Comparison of ENCODE assay signal across 2 cellular contexts in the genomic region with DNA sequence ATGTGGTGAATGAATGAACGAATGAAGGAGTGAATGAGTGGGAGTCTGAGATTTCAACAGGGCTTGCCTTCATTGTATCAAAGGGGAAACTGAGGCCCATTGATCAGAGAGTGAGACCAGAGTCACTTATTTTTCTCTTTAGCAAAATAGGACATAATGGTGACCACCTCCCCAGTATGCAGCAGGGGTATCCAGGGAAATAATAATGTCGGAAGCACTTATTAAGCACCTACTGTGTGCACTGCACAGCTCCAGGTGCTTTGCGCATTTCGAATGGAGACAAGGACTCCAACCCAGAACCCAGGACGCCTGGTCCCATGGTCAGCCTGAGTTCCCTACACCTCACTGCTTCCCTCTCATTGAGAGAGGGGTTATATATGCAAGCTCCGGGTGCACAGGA.
TF ChIP-seq lines count a peak whose summit lies in the region.

No MANE protein-coding gene starts in this region.

TF ChIP-seq in GM23338, 12 proteins besides CTCF, POLR2A, EP300 and RAD21 (continued from another document):
- TF ChIP-seq, protein P1, sequence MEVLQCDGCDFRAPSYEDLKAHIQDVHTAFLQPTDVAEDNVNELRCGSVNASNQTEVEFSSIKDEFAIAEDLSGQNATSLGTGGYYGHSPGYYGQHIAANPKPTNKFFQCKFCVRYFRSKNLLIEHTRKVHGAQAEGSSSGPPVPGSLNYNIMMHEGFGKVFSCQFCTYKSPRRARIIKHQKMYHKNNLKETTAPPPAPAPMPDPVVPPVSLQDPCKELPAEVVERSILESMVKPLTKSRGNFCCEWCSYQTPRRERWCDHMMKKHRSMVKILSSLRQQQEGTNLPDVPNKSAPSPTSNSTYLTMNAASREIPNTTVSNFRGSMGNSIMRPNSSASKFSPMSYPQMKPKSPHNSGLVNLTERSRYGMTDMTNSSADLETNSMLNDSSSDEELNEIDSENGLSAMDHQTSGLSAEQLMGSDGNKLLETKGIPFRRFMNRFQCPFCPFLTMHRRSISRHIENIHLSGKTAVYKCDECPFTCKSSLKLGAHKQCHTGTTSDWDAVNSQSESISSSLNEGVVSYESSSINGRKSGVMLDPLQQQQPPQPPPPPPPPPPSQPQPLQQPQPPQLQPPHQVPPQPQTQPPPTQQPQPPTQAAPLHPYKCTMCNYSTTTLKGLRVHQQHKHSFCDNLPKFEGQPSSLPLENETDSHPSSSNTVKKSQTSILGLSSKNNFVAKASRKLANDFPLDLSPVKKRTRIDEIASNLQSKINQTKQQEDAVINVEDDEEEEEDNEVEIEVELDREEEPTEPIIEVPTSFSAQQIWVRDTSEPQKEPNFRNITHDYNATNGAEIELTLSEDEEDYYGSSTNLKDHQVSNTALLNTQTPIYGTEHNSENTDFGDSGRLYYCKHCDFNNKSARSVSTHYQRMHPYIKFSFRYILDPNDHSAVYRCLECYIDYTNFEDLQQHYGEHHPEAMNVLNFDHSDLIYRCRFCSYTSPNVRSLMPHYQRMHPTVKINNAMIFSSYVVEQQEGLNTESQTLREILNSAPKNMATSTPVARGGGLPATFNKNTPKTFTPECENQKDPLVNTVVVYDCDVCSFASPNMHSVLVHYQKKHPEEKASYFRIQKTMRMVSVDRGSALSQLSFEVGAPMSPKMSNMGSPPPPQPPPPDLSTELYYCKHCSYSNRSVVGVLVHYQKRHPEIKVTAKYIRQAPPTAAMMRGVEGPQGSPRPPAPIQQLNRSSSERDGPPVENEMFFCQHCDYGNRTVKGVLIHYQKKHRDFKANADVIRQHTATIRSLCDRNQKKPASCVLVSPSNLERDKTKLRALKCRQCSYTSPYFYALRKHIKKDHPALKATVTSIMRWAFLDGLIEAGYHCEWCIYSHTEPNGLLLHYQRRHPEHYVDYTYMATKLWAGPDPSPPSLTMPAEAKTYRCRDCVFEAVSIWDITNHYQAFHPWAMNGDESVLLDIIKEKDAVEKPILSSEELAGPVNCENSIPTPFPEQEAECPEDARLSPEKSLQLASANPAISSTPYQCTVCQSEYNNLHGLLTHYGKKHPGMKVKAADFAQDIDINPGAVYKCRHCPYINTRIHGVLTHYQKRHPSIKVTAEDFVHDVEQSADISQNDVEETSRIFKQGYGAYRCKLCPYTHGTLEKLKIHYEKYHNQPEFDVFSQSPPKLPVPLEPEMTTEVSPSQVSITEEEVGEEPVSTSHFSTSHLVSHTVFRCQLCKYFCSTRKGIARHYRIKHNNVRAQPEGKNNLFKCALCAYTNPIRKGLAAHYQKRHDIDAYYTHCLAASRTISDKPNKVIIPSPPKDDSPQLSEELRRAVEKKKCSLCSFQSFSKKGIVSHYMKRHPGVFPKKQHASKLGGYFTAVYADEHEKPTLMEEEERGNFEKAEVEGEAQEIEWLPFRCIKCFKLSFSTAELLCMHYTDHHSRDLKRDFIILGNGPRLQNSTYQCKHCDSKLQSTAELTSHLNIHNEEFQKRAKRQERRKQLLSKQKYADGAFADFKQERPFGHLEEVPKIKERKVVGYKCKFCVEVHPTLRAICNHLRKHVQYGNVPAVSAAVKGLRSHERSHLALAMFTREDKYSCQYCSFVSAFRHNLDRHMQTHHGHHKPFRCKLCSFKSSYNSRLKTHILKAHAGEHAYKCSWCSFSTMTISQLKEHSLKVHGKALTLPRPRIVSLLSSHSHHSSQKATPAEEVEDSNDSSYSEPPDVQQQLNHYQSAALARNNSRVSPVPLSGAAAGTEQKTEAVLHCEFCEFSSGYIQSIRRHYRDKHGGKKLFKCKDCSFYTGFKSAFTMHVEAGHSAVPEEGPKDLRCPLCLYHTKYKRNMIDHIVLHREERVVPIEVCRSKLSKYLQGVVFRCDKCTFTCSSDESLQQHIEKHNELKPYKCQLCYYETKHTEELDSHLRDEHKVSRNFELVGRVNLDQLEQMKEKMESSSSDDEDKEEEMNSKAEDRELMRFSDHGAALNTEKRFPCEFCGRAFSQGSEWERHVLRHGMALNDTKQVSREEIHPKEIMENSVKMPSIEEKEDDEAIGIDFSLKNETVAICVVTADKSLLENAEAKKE (CRISPR knock-in tag; IDR thresholded peaks at IDR 0.05), result no peak
- TF ChIP-seq JUNB (IDR thresholded peaks at IDR 0.05; ENCODE audit: unreplicated experiment) (no peak), EZH2 (IDR thresholded peaks at IDR 0.05; ENCODE audit: low read depth, unreplicated experiment) (no peak), NANOG (IDR thresholded peaks at IDR 0.05; ENCODE audit: borderline replicate concordance) (no peak), ZNF114 (CRISPR knock-in tag; IDR thresholded peaks at IDR 0.05) (no peak), STAT1 (IDR thresholded peaks at IDR 0.05; ENCODE audit: unreplicated experiment) (no peak), CREB1 (CRISPR knock-in tag; IDR thresholded peaks at IDR 0.05; ENCODE audit: low read depth) (no peak), POLR2AphosphoS5 (IDR thresholded peaks at IDR 0.05; ENCODE audit: low read depth) (no peak), EZH2phosphoT487 (IDR thresholded peaks at IDR 0.05; ENCODE audit: unreplicated experiment) (no peak), ZNF331 (CRISPR knock-in tag; IDR thresholded peaks at IDR 0.05; ENCODE audit: low read depth) (no peak)
- TF ChIP-seq, protein P2, sequence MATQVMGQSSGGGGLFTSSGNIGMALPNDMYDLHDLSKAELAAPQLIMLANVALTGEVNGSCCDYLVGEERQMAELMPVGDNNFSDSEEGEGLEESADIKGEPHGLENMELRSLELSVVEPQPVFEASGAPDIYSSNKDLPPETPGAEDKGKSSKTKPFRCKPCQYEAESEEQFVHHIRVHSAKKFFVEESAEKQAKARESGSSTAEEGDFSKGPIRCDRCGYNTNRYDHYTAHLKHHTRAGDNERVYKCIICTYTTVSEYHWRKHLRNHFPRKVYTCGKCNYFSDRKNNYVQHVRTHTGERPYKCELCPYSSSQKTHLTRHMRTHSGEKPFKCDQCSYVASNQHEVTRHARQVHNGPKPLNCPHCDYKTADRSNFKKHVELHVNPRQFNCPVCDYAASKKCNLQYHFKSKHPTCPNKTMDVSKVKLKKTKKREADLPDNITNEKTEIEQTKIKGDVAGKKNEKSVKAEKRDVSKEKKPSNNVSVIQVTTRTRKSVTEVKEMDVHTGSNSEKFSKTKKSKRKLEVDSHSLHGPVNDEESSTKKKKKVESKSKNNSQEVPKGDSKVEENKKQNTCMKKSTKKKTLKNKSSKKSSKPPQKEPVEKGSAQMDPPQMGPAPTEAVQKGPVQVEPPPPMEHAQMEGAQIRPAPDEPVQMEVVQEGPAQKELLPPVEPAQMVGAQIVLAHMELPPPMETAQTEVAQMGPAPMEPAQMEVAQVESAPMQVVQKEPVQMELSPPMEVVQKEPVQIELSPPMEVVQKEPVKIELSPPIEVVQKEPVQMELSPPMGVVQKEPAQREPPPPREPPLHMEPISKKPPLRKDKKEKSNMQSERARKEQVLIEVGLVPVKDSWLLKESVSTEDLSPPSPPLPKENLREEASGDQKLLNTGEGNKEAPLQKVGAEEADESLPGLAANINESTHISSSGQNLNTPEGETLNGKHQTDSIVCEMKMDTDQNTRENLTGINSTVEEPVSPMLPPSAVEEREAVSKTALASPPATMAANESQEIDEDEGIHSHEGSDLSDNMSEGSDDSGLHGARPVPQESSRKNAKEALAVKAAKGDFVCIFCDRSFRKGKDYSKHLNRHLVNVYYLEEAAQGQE (IDR thresholded peaks at IDR 0.05; ENCODE audit: unreplicated experiment), result no peak

TF ChIP-seq in WTC11, 78 proteins besides CTCF, POLR2A, EP300 and RAD21 (continued from another document):
- TF ChIP-seq GTF2I (CRISPR knock-in tag; conservative IDR thresholded peaks at IDR 0.05) (no peak), OVOL2 (CRISPR knock-in tag; IDR thresholded peaks at IDR 0.05; ENCODE audit: borderline replicate concordance) (no peak), ELF4 (CRISPR knock-in tag; IDR thresholded peaks at IDR 0.05; ENCODE audit: low read depth) (no peak), MXD4 (CRISPR knock-in tag; IDR thresholded peaks at IDR 0.05; ENCODE audit: borderline replicate concordance) (no peak)
- TF ChIP-seq, protein P3, sequence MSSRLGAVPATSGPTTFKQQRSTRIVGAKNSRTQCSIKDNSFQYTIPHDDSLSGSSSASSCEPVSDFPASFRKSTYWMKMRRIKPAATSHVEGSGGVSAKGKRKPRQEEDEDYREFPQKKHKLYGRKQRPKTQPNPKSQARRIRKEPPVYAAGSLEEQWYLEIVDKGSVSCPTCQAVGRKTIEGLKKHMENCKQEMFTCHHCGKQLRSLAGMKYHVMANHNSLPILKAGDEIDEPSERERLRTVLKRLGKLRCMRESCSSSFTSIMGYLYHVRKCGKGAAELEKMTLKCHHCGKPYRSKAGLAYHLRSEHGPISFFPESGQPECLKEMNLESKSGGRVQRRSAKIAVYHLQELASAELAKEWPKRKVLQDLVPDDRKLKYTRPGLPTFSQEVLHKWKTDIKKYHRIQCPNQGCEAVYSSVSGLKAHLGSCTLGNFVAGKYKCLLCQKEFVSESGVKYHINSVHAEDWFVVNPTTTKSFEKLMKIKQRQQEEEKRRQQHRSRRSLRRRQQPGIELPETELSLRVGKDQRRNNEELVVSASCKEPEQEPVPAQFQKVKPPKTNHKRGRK (CRISPR knock-in tag; IDR thresholded peaks at IDR 0.05; ENCODE audit: borderline replicate concordance), result no peak
- TF ChIP-seq, protein P4, sequence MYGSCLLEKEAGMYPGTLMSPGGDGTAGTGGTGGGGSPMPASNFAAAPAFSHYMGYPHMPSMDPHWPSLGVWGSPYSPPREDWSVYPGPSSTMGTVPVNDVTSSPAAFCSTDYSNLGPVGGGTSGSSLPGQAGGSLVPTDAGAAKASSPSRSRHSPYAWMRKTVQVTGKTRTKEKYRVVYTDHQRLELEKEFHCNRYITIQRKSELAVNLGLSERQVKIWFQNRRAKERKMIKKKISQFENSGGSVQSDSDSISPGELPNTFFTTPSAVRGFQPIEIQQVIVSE (CRISPR knock-in tag; IDR thresholded peaks at IDR 0.05; ENCODE audit: borderline replicate concordance), result no peak
- TF ChIP-seq, protein P5, sequence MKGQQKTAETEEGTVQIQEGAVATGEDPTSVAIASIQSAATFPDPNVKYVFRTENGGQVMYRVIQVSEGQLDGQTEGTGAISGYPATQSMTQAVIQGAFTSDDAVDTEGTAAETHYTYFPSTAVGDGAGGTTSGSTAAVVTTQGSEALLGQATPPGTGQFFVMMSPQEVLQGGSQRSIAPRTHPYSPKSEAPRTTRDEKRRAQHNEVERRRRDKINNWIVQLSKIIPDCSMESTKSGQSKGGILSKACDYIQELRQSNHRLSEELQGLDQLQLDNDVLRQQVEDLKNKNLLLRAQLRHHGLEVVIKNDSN (CRISPR knock-in tag; IDR thresholded peaks at IDR 0.05), result no peak
- TF ChIP-seq, protein P6, sequence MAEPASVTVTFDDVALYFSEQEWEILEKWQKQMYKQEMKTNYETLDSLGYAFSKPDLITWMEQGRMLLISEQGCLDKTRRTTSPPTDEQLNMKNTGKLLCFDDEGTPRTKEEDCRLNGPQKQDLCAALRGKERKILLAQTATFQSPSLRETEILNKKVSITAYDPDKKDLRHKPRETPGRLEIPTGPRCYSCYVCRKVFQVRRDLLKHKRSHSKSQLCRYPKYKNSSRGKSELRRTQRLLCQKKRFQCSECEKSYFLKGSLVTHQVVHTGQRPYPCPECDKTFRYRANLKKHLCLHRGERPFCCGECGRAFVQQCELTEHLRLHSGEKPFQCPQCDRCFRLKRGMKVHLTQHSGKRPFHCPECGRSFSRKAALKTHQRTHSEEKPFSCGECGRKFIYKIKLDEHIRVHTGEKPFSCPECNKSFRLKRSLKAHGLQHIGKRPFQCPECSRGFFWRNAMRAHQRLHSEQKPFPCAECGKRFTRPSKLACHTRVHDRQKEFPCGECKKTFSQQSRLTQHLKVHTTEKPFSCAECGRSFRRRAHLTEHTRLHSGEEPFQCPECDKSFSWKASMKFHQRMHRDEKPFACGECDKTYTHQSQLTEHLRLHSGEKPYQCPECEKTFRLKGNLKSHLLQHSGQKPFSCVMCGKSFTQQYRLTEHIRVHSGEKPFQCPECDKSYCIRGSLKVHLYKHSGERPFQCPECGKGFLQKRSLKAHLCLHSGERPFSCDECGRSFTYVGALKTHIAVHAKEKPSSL (CRISPR knock-in tag; conservative IDR thresholded peaks at IDR 0.05), result no peak
